In genomic region chr22:30802202-30803166, GRCh38 we compare ENCODE assay signal across 8 cellular contexts.
A peak's percentile ranks its signal among the peaks of the same experiment; 100 is the strongest.
DNase-seq lines count a peak whose midpoint lies in the region; ATAC-seq and TF ChIP-seq lines count a peak whose summit lies in the region.

No MANE protein-coding gene starts in this region.

- no peaks in the 10 kb centered on the region for H3K79me2 ChIP-seq in smooth muscle cell (ENCODE audit: low read depth)

- peak overlapping the region; percentile 25 for H3K4me3 ChIP-seq in smooth muscle cell

- peaks cover 17% of the 10 kb centered on the region for H4K20me1 ChIP-seq in smooth muscle cell (ENCODE audit: low read depth)

- H3K4me2 ChIP-seq in smooth muscle cell = peak overlapping the region; percentile 74

- peak; percentile 58 for ATAC-seq in GM18867 (IDR thresholded peaks at IDR 0.05; ENCODE audit: unreplicated experiment)
- ATAC-seq in activated CD4-positive, CD25-positive, alpha-beta regulatory T cell treated with anti-CD3 and anti-CD28 coated beads, Interleukin-2, amount 50 U/mL, for 24 hours = peak; percentile 95 to 97
- no peak for ATAC-seq in GM18858 (IDR thresholded peaks at IDR 0.05; ENCODE audit: unreplicated experiment)

- H3K27ac ChIP-seq in 22Rv1 = no peak overlapping the region
- no peak overlapping the region for H3K27ac ChIP-seq in smooth muscle cell (ENCODE audit: low read depth)

- H3F3A ChIP-seq in smooth muscle cell (ENCODE audit: low read depth) = no peaks in the 10 kb centered on the region

- no peak overlapping the region for H3K9ac ChIP-seq in smooth muscle cell (ENCODE audit: low read depth)

- no peaks in the 10 kb centered on the region for H3K9me3 ChIP-seq in smooth muscle cell (replicated peaks; ENCODE audit: low read depth)

- no peak overlapping the region for H2AFZ ChIP-seq in smooth muscle cell (ENCODE audit: low read depth)

- H3K36me3 ChIP-seq in smooth muscle cell (ENCODE audit: low read depth) = no peaks in the 10 kb centered on the region

- DNase-seq in NCI-H2029 (lab: John Stamatoyannopoulos, UW) = peak; percentile 54
- DNase-seq in central memory CD4-positive, alpha-beta T cell = peak; percentile 61
- DNase-seq in iPS-NIHi11 (ENCODE audit: low spot score) = peak; percentile 96
- peak; percentile 75 for DNase-seq in smooth muscle cell (lab: John Stamatoyannopoulos, UW; ENCODE audit: unreplicated experiment)

- no peaks in the 10 kb centered on the region for H3K4me1 ChIP-seq in smooth muscle cell (ENCODE audit: low read depth)

- H3K27me3 ChIP-seq in smooth muscle cell (ENCODE audit: low read depth) = peaks cover 63% of the 10 kb centered on the region

- TF ChIP-seq CTCF in 22Rv1 (IDR thresholded peaks at IDR 0.05) (peak; percentile 29), smooth muscle cell (IDR thresholded peaks at IDR 0.05; ENCODE audit: borderline replicate concordance, insufficient read depth, poor library complexity, severe bottlenecking) (no peak)

- WGBS in smooth muscle cell (ENCODE audit: low lambda C conversion rate) = 5% methylated on average over 77 of the region's 85 CpGs
